1 cellular context compared by ENCODE assay signal in the genomic region with DNA sequence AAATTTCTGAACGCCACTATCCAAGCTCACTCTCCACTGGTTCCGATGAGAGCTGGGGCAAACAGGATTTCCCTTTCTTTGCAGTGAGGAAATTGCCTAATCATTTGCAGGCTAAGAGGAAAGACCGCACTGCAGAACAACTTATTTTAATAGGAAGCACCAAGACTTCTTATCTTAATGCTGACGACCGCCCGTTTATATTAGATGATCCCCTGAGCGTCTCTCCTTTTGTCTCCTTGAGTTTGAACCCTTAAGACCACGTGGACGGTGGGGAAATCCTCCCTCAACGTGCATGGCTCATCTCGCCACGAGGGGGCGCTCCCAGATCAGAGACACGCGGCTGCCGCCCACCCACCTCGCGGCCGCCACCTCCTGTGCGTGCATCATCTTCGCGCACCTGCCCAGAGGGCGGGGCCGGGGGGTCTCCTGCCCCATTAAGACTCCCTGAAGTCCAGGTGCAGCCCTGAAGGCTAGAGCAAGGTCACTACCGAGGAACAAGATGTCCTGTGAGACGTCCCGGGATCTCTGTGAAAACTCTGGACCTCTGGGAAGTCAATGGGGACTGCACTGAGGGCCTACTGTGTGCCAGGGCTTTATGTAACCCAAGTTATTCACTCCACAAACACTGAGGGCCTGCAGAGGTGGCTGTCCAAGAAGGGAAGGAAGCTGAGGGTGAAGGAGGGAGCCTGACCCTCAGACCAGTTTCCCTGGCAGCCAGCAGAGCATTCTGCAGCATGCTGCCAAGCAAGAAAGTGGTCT.
TF ChIP-seq lines count a peak whose summit lies in the region.

No MANE protein-coding gene starts in this region.

TF ChIP-seq in WTC11, 78 proteins besides CTCF, POLR2A, EP300 and RAD21 (continued from another document):
- TF ChIP-seq, protein P1, sequence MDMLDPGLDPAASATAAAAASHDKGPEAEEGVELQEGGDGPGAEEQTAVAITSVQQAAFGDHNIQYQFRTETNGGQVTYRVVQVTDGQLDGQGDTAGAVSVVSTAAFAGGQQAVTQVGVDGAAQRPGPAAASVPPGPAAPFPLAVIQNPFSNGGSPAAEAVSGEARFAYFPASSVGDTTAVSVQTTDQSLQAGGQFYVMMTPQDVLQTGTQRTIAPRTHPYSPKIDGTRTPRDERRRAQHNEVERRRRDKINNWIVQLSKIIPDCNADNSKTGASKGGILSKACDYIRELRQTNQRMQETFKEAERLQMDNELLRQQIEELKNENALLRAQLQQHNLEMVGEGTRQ (CRISPR knock-in tag; IDR thresholded peaks at IDR 0.05): peak; percentile 83
TF ChIP-seq in WTC11: peak in this region for 8.
